In the genomic region with DNA sequence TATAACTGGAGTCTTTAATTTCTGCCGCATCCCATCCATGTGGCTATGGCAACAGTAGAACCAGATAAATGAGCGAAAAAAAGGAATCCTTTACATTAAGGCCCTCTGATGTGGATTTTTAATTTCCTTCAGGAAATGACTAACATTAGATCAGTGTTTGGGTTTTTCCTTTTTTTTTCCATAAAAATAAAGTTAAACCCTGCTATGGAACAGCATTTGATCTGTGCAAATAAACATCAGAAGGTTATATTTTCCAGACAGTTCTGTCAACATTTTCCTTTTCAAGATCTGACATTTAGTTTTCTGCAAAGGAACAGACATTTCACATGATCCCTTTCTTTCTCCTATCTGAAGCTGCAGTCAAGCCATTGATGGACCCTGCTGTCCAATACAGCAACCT, we compare ENCODE assay signal across 12 cellular contexts.
"Had no signal": no experiment of that assay in that cellular context is flagged by ENCODE, and none has a peak within 500 bp of the region (broad histone marks: within the 10 kb centered on the region; RNA-seq: fewer than 3 reads in every experiment).

No MANE protein-coding gene starts in this region.

- H3K9me3 ChIP-seq: body of pancreas, heart left ventricle, thyroid gland had no signal

- H3K36me3 ChIP-seq: thyroid gland had no signal

- H3K27ac ChIP-seq: body of pancreas, skin epidermis, thyroid gland had no signal

- H3K4me3 ChIP-seq: body of pancreas, heart left ventricle, skin epidermis, thyroid gland had no signal

- DNase-seq: activated CD4-positive, alpha-beta T cell treated with anti-CD3 and anti-CD28 coated beads for 36 hours; activated CD8-positive, alpha-beta memory T cell treated with anti-CD3 and anti-CD28 coated beads, Interleukin-2, amount 50 U/mL, for 48 hours; activated CD8-positive, alpha-beta T cell treated with anti-CD3 and anti-CD28 coated beads, Interleukin-2, amount 10 ng/mL, durations not matched to agents 7 days and 5 days; activated naive CD4-positive, alpha-beta T cell treated with anti-CD3 and anti-CD28 coated beads for 36 hours; body of pancreas; foreskin melanocyte; heart left ventricle; nephron progenitor cell; T-helper 9 cell; thyroid gland had no signal

- H3K27me3 ChIP-seq: body of pancreas, heart left ventricle, thyroid gland had no signal

- ATAC-seq: activated CD4-positive, alpha-beta T cell treated with anti-CD3 and anti-CD28 coated beads for 36 hours; activated CD8-positive, alpha-beta T cell treated with anti-CD3 and anti-CD28 coated beads, Interleukin-2, amount 10 ng/mL, durations not matched to agents 7 days and 5 days; activated T-helper 17 cell treated with anti-CD3 and anti-CD28 coated beads, Interleukin-2, amount 50 U/mL, for 72 hours; body of pancreas had no signal
